ENCODE assay signal across 1 cellular context in the genomic region with DNA sequence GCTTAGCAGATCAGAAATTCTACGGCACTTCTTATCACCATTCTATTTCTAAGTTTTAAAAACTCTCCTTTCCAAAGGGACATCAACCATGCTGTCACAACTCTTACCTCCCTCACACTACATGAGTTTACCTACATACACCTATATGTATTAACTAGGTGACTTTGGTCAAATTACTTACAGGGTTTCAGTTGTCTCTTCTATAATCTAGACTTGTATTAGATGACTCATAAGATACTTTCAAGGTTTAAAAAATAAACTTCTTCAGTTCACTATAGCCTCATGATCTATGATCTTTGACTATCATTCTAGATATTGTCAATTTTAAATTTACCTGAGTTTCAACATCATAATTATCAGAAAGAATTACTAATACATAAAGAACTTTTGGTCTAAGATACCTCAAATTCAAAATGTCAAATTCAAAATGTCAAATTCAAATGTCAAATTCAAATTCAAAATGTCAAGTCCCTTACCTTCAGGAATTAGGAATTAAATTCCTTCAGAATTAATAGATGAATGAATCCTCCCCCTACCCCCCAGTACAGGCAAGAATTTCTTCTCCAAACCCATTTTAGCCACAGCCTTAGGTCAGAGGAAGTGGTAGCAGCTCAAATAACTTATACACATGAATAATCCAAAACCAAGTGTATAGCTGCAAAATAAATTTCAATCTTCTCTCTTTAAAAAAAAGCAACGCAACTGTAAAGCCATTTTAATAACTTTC.
TF ChIP-seq lines count a peak whose summit lies in the region.

No MANE protein-coding gene starts in this region.

TF ChIP-seq in endothelial cell of umbilical vein, 7 proteins besides CTCF, POLR2A, EP300 and RAD21 (continued from another document):
- no peak for TF ChIP-seq MAX (IDR thresholded peaks at IDR 0.05; ENCODE audit: insufficient read depth, insufficient read length)
